Comparison of ENCODE assay signal across 25 cellular contexts in genomic region chr9:75017378-75017777, GRCh38.
"Had no signal": no experiment of that assay in that cellular context is flagged by ENCODE, and none has a peak within 500 bp of the region (broad histone marks: within the 10 kb centered on the region; RNA-seq: fewer than 3 reads in every experiment).

No MANE protein-coding gene starts in this region.

- H3K4me1 ChIP-seq: esophagus muscularis mucosa, right atrium auricular region had no signal

- H3K36me3 ChIP-seq: right atrium auricular region, transverse colon had no signal

- H3K27me3 ChIP-seq: esophagus muscularis mucosa, foreskin keratinocyte, heart left ventricle, right atrium auricular region, transverse colon had no signal

- DNase-seq: activated CD4-positive, alpha-beta T cell treated with anti-CD3 and anti-CD28 coated beads for 36 hours; activated CD4-positive, CD25-positive, alpha-beta regulatory T cell; activated CD8-positive, alpha-beta memory T cell treated with anti-CD3 and anti-CD28 coated beads, Interleukin-2, amount 10 ng/mL, durations not matched to agents 7 days and 5 days; activated CD8-positive, alpha-beta T cell treated with anti-CD3 and anti-CD28 coated beads, Interleukin-2, amount 10 ng/mL, durations not matched to agents 7 days and 5 days; activated naive CD8-positive, alpha-beta T cell treated with anti-CD3 and anti-CD28 coated beads, Interleukin-2, amount 50 U/mL, for 24 hours; activated T-cell treated with anti-CD3 and anti-CD28 coated beads, Interleukin-2, amount 50 U/mL, for 48 hours; amygdala; central memory CD4-positive, alpha-beta T cell; endodermal cell; foreskin keratinocyte; heart left ventricle; hypothalamus; immature natural killer cell; left ventricle myocardium inferior; naive thymus-derived CD8-positive, alpha-beta T cell; occipital lobe; stimulated activated CD4-positive, alpha-beta T cell treated with anti-CD3 and anti-CD28 coated beads, Interleukin-15, amount 100 ng/mL, for 24 hours; stimulated activated CD4-positive, alpha-beta T cell treated with anti-CD3 and anti-CD28 coated beads, Interleukin-2, amount 100 ng/mL, for 24 hours; stimulated activated naive B cell treated with anti-CD40 and anti-IgM and Interleukin-4, amounts not matched to agents 10 μg/mL and 1 μg/mL and 100 μg/mL, for 72 hours; T-helper 17 cell; T1000; transverse colon had no signal

- H3K27ac ChIP-seq: esophagus muscularis mucosa, foreskin keratinocyte, heart left ventricle, left ventricle myocardium inferior, right atrium auricular region had no signal

- H3K4me3 ChIP-seq: esophagus muscularis mucosa, heart left ventricle, left ventricle myocardium inferior, lung, right atrium auricular region, transverse colon had no signal

- H3K9me3 ChIP-seq: esophagus muscularis mucosa, heart left ventricle, left ventricle myocardium inferior, right atrium auricular region, transverse colon had no signal

- ATAC-seq: activated CD4-positive, alpha-beta T cell treated with anti-CD3 and anti-CD28 coated beads for 36 hours; activated CD8-positive, alpha-beta memory T cell treated with anti-CD3 and anti-CD28 coated beads, Interleukin-2, amount 10 ng/mL, durations not matched to agents 7 days and 5 days; activated CD8-positive, alpha-beta T cell treated with anti-CD3 and anti-CD28 coated beads, Interleukin-2, amount 10 ng/mL, durations not matched to agents 7 days and 5 days; activated naive CD8-positive, alpha-beta T cell treated with anti-CD3 and anti-CD28 coated beads, Interleukin-2, amount 50 U/mL, for 24 hours; foreskin keratinocyte; heart left ventricle; naive thymus-derived CD8-positive, alpha-beta T cell; stimulated activated naive B cell treated with anti-CD40 and anti-IgM and Interleukin-4, amounts not matched to agents 10 μg/mL and 1 μg/mL and 100 μg/mL, for 72 hours; T-helper 17 cell had no signal
